In the genomic region with DNA sequence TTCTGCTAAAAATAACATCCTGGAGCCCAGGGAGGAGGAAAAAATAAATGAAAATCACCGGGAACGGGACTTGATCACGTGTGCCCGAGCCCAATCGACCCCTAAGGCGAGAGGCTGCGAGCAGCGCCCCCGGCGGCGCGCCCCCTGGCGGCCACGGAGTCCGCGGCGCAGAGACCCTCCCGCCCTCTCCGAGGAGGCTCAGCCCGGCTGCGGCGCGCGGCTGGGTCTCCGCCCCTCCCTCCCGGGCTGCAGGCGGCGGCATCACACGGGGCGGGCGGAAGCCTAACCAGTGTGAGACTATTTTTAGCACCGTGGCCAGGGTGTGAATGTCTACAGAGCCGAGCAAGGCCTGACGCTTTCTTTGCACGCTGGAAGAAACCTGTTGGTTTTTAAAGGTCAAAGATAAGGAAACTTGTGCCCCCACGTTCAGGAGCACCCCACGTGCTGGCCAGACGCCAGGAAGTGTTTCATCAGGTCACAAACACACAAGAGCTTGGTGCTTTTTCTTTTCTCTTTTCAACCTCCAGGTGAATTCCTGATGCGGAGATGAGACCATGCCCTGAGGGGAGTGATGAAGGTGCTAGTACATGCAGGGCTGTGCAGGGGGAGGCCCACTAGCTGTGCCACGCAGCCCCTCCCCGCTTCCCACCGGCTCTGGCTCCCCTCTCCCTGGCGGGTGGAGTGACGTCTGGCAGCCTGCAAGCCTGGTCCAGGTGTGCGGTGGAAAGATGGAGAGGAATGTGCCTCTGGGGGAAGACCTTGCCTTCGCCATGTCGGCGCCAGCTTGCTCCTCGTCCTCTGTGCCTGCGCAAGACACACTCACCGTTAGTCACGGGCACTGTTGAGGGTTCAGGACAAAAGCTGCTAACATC, we compare ENCODE assay signal across 8 cellular contexts. TPM values are rescaled to one million over a fixed set of nuclear protein-coding genes. Genes with fewer than 3 reads are reported as not detected.
DNase-seq lines count a peak whose midpoint lies in the region; ATAC-seq and TF ChIP-seq lines count a peak whose summit lies in the region.

No MANE protein-coding gene starts in this region.

- DNase-seq in Calu3: peak; percentile 90
- peak; percentile 84 for DNase-seq in HT1080 (ENCODE audit: low read depth)
- DNase-seq in NK-92 (lab: John Stamatoyannopoulos, UW; ENCODE audit: unreplicated experiment): peak; percentile 51
- DNase-seq in activated CD8-positive, alpha-beta memory T cell treated with anti-CD3 and anti-CD28 coated beads for 4 hours (ENCODE audit: low read depth in 2 of 2): peak; percentile 91 to 93
- peak; percentile 90 to 93 (median 90) for DNase-seq in effector memory CD8-positive, alpha-beta T cell
- DNase-seq in mesendoderm: peak; percentile 96
- DNase-seq in stimulated activated CD8-positive, alpha-beta memory T cell treated with anti-CD3 and anti-CD28 coated beads, Interleukin-15, amount 100 ng/mL, for 24 hours (ENCODE audit: low read depth): peak; percentile 83

- no CpG with 5 or more reads among the region's 52 CpGs for WGBS in mesendoderm (ENCODE audit: extremely low coverage, insufficient coverage, low lambda C conversion rate)

- H3K27me3 Mint-ChIP-seq in Calu3 (ENCODE audit: unreplicated experiment): no peaks in the 10 kb centered on the region
- no peaks in the 10 kb centered on the region for H3K27me3 Mint-ChIP-seq in effector memory CD8-positive, alpha-beta T cell

- H2AK5ac ChIP-seq in mesendoderm (ENCODE audit: low read length): no peak overlapping the region

- peak overlapping the region; percentile 18 for H3K27ac ChIP-seq in mesendoderm (ENCODE audit: low read depth, low read length)

- peaks cover 11% of the 10 kb centered on the region for H3K36me3 Mint-ChIP-seq in Calu3 (ENCODE audit: insufficient read depth, unreplicated experiment)
- H3K36me3 Mint-ChIP-seq in effector memory CD8-positive, alpha-beta T cell (ENCODE audit: insufficient read depth): peaks cover 25% of the 10 kb centered on the region

- no peak overlapping the region for H2BK120ac ChIP-seq in mesendoderm (ENCODE audit: low read depth, low read length)

- H3K4me1 ChIP-seq in mesendoderm (ENCODE audit: control insufficient read depth, low read depth, low read length): peaks cover 4% of the 10 kb centered on the region

- no peak overlapping the region for H4K8ac ChIP-seq in mesendoderm (ENCODE audit: low read depth, low read length)

- intact Hi-C loops in Calu3 (cut with micrococcal nuclease; ENCODE audit: unreplicated experiment): loop anchor here (5.0 kb wide), 1 partner anchor 145 kb away; no protein-coding TSS in a partner anchor

- peak overlapping the region; percentile 9 for H3K18ac ChIP-seq in mesendoderm (ENCODE audit: low read length)

- peak; percentile 95 for ATAC-seq in GM21381 (IDR thresholded peaks at IDR 0.05; ENCODE audit: unreplicated experiment)
- peak; percentile 97 for ATAC-seq in effector memory CD8-positive, alpha-beta T cell (replicated peaks)

- CTCF ChIA-PET in Calu3 (lab: Charles Lee): interaction anchor here (0.5 to 2.8 kb wide), 3 partner anchors 12 to 157 kb away, joined by 3 to 12 read pairs (median 12); no protein-coding TSS in a partner anchor

- no peak overlapping the region for H4K5ac ChIP-seq in mesendoderm (ENCODE audit: low read length)

- no peaks in the 10 kb centered on the region for H3K79me2 ChIP-seq in mesendoderm (ENCODE audit: control insufficient read depth, insufficient read depth, low read length)

- H3K4ac ChIP-seq in mesendoderm (ENCODE audit: low read depth, low read length): no peak overlapping the region

- no peaks in the 10 kb centered on the region for H3K9me3 Mint-ChIP-seq in Calu3 (ENCODE audit: low read depth, unreplicated experiment)
- H3K9me3 Mint-ChIP-seq in effector memory CD8-positive, alpha-beta T cell: no peaks in the 10 kb centered on the region

- H3K56ac ChIP-seq in mesendoderm (ENCODE audit: low read length): peak overlapping the region; percentile 26

- peak overlapping the region; percentile 16 for H3K4me2 ChIP-seq in mesendoderm (ENCODE audit: low read length)

- no TSS peak for BruUV-seq in Calu3 (replicated peaks; lab: Mats Ljungman, UMichigan)

- H3K36me3 ChIP-seq in mesendoderm (ENCODE audit: control insufficient read depth, insufficient read depth, low read length): no peaks in the 10 kb centered on the region

- H3K27ac Mint-ChIP-seq in Calu3 (ENCODE audit: unreplicated experiment): no peak overlapping the region
- peak overlapping the region; percentile 88 to 92 for H3K27ac Mint-ChIP-seq in effector memory CD8-positive, alpha-beta T cell

- no peaks in the 10 kb centered on the region for H3K27me3 ChIP-seq in mesendoderm (ENCODE audit: insufficient read depth, low read length, poor library complexity)

- peak; percentile 97 for TF ChIP-seq CTCF in Calu3 (IDR thresholded peaks at IDR 0.05; ENCODE audit: unreplicated experiment)

- no peak overlapping the region for H3K4me3 ChIP-seq in mesendoderm (ENCODE audit: low read length)

- H3K4me1 Mint-ChIP-seq in Calu3 (ENCODE audit: low read depth, unreplicated experiment): peaks cover 14% of the 10 kb centered on the region
- peaks cover 17 to 27% of the 10 kb centered on the region in 2 donors for H3K4me1 Mint-ChIP-seq in effector memory CD8-positive, alpha-beta T cell (ENCODE audit: low read depth in 2 of 2)

- no peaks in the 10 kb centered on the region for H3K79me1 ChIP-seq in mesendoderm (ENCODE audit: low read length)

- H2BK15ac ChIP-seq in mesendoderm (replicated peaks; ENCODE audit: low read depth): no peak overlapping the region

- H3K4me3 Mint-ChIP-seq in Calu3 (ENCODE audit: low read depth, unreplicated experiment): peak overlapping the region; percentile 24
- H3K4me3 Mint-ChIP-seq in effector memory CD8-positive, alpha-beta T cell: peak overlapping the region; percentile 84 to 85

- H2BK5ac ChIP-seq in mesendoderm (ENCODE audit: low read length): no peak overlapping the region

- no peak overlapping the region for H3K23ac ChIP-seq in mesendoderm (ENCODE audit: low read length)

- H3K9ac ChIP-seq in mesendoderm (ENCODE audit: low read length): peak overlapping the region; percentile 30

RNA-seq across cellular contexts. Expression of gene DNMT3A, which starts 35.3 kb away (rescaled TPM):
- total RNA-seq in Calu3 (2022): 32.8 and 35.7 TPM in 2 replicates
- total RNA-seq in HT1080 (2014; rRNA removed; shearing (Covaris generic)): 3.3 and 4.3 TPM in 2 replicates
- polyA plus RNA-seq in HT1080 (2015; cell fraction: cytosol; rRNA removed): 4.0 and 4.5 TPM in 2 replicates
- 8.8 and 10.2 TPM in 2 replicates for polyA plus RNA-seq in HT1080 (2015; cell fraction: nucleus; rRNA removed)
- 50.9 TPM for polyA plus RNA-seq in mesendoderm (2013, experiment 1 of 2)
- polyA plus RNA-seq in mesendoderm (2013, experiment 2 of 2): 53.0 TPM
